In the genomic region with DNA sequence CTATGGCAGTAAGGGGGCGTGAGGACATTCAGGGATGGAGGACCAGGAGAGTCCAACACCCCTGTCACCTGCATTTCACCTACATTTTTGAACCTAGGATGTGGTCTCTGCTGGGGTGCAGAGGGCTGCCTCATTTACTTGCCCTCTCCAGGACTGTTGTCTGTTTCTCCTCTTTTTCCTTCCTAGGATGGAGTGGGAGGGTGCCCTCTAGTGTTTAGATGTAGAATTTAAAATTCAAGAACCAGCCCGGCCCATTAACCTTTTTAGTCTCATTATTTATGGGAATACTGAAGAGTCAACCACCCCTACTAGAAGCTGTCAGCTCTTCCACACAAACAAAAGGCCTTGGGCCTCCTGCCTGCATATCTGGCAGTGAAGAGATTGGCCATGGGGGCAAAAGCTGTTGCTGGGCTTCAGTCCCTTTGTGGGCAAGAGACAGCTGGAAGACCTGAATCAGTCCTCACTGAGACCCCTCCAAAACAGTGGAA, we compare ENCODE assay signal across 9 cellular contexts. TPM values are rescaled to one million over a fixed set of nuclear protein-coding genes. Genes with fewer than 3 reads are reported as not detected.
DNase-seq lines count a peak whose midpoint lies in the region; ATAC-seq and TF ChIP-seq lines count a peak whose summit lies in the region.
"Had no signal": no experiment of that assay in that cellular context is flagged by ENCODE, and none has a peak within 500 bp of the region (broad histone marks: within the 10 kb centered on the region; RNA-seq: fewer than 3 reads in every experiment).

No MANE protein-coding gene starts in this region.

- TF ChIP-seq CTCF in AG04449 (IDR thresholded peaks at IDR 0.05; ENCODE audit: insufficient read depth, low read length, missing control alignments) (peak; percentile 35), astrocyte of the spinal cord (IDR thresholded peaks at IDR 0.05; ENCODE audit: low read depth, low read length) (peak; percentile 59)

- in situ Hi-C loops in astrocyte of the spinal cord (cut with HindIII; ENCODE audit: low sequenced_read_pairs), result no loop called here

- CTCF ChIA-PET in AG04449 (lab: Yijun Ruan, JAX), result interaction anchor here (0.6 to 28.8 kb wide), 16 partner anchors 7 to 470 kb away, joined by 3 to 822 read pairs (median 4); partner anchors contain the start of genes PPP1R1B and STARD3

- no peak for DNase-seq in AG04449 (ENCODE audit: low read depth, low spot score)
- peak; percentile 55 for DNase-seq in EH (ENCODE audit: low read depth)
- peak; percentile 72 for DNase-seq in NCI-H1694 (lab: John Stamatoyannopoulos, UW)
- peak; percentile 50 for DNase-seq in astrocyte of the spinal cord (ENCODE audit: low read depth, low spot score)
- DNase-seq in left lobe of liver (ENCODE audit: low spot score), result no peak
- DNase-seq in middle frontal gyrus (ENCODE audit: extremely low spot score, low spot score), result no peak

- peak; percentile 46 for ATAC-seq in left lobe of liver
- ATAC-seq in HG02973 (IDR thresholded peaks at IDR 0.05; ENCODE audit: unreplicated experiment), result no peak
- ATAC-seq in GM21529 (IDR thresholded peaks at IDR 0.05; ENCODE audit: unreplicated experiment), result no peak

- H3K4me3 ChIP-seq in AG04449 (ENCODE audit: low read depth, low read length) (no peak overlapping the region), astrocyte of the spinal cord (ENCODE audit: low read depth, low read length) (no peak overlapping the region)

- POLR2A ChIA-PET in AG04449 (lab: Yijun Ruan, JAX), result no interaction called here

RNA-seq across cellular contexts. Expression of gene STARD3, which starts 2.5 kb away (rescaled TPM):
- 27.3 TPM for total RNA-seq in left lobe of liver

RNA-seq across cellular contexts. Expression of gene PPP1R1B, which starts 7.7 kb away (rescaled TPM):
- 0.60 TPM for total RNA-seq in left lobe of liver
- total RNA-seq: glomerular endothelial cell had no signal

RNA-seq across cellular contexts. Expression of gene NEUROD2, which starts 26.7 kb away (rescaled TPM):
- total RNA-seq in left lobe of liver, result not detected
- total RNA-seq: glomerular endothelial cell had no signal

RNA-seq across cellular contexts. Expression of gene TCAP, which starts 30.7 kb away (rescaled TPM):
- 0.55 TPM for total RNA-seq in left lobe of liver

RNA-seq across cellular contexts. Expression of gene PNMT, which starts 33.8 kb away (rescaled TPM):
- total RNA-seq in left lobe of liver, result 0.45 TPM
- total RNA-seq: glomerular endothelial cell had no signal

Comparison
In these comparisons a context has a peak if more than half of its experiments do, and no peak if none do; other contexts are left out.
1. DNase-seq: peak in EH (single experiment), NCI-H1694 (single experiment) and astrocyte of the spinal cord (single experiment); none in AG04449 (single experiment), left lobe of liver (single experiment) and middle frontal gyrus (single experiment).